ENCODE assay signal across 8 cellular contexts in genomic region chr5:141877478-141878185, GRCh38. TPM values are rescaled to one million over a fixed set of nuclear protein-coding genes. Genes with fewer than 3 reads are reported as not detected.
DNase-seq lines count a peak whose midpoint lies in the region; ATAC-seq and TF ChIP-seq lines count a peak whose summit lies in the region.

No MANE protein-coding gene starts in this region.

- H3K4me1 ChIP-seq in esophagus (ENCODE audit: control insufficient read depth in 2 of 2, insufficient read depth in 2 of 2, low read length in 1 of 2): peaks cover 4 to 17% of the 10 kb centered on the region in 2 donors
- peaks cover 12% of the 10 kb centered on the region for H3K4me1 ChIP-seq in ovary (ENCODE audit: insufficient read depth)

- peak overlapping the region; percentile 78 to 80 for H3K4me3 ChIP-seq in esophagus (ENCODE audit: low read depth in 1 of 2, low read length in 2 of 2)
- H3K4me3 ChIP-seq in ovary: peak overlapping the region; percentile 43

- H3K9me3 ChIP-seq in esophagus (ENCODE audit: control insufficient read depth in 2 of 2, insufficient read depth in 1 of 2, low read depth in 1 of 2, low read length in 1 of 2) (no peaks in the 10 kb centered on the region), ovary (no peaks in the 10 kb centered on the region)

- CTCF ChIA-PET in activated CD8-positive, alpha-beta T cell treated with anti-CD3 and anti-CD28 coated beads for 36 hours (lab: Charles Lee): interaction anchor here (0.8 to 10.5 kb wide), 23 partner anchors 12 to 213 kb away, joined by 3 to 205 read pairs (median 12); partner anchors contain the start of genes DELE1 and PCDH12

- H3K36me3 Mint-ChIP-seq in activated CD8-positive, alpha-beta T cell treated with anti-CD3 and anti-CD28 coated beads for 36 hours (ENCODE audit: low read depth): no peaks in the 10 kb centered on the region

- 1% methylated on average over 37 to 55 of the region's 55 CpGs for WGBS in esophagus, 2 donors
- WGBS in ovary, 3 donors: 1% methylated on average over 40 to 55 of the region's 55 CpGs

- TF ChIP-seq EP300 in ovary (IDR thresholded peaks at IDR 0.05): no peak

- H3K27me3 Mint-ChIP-seq in activated CD8-positive, alpha-beta T cell treated with anti-CD3 and anti-CD28 coated beads for 36 hours: peaks cover 71% of the 10 kb centered on the region

- no peak for ATAC-seq in activated CD8-positive, alpha-beta T cell treated with anti-CD3 and anti-CD28 coated beads for 36 hours
- ATAC-seq in HG03280 (IDR thresholded peaks at IDR 0.05; ENCODE audit: unreplicated experiment): no peak

- DNase-seq in NCI-H2171 treated with DMSO at 0.1 percent for 48 hours (lab: John Stamatoyannopoulos, UW) (peak; percentile 12), NCI-H2171 (lab: John Stamatoyannopoulos, UW) (no peak), ovary (no peak), EL (no peak), NAMALWA (ENCODE audit: low spot score) (no peak)
- peak; percentile 43 for DNase-seq in activated CD8-positive, alpha-beta T cell treated with anti-CD3 and anti-CD28 coated beads for 36 hours

- H3K9me3 Mint-ChIP-seq in activated CD8-positive, alpha-beta T cell treated with anti-CD3 and anti-CD28 coated beads for 36 hours: no peaks in the 10 kb centered on the region

- H3K4me3 Mint-ChIP-seq in activated CD8-positive, alpha-beta T cell treated with anti-CD3 and anti-CD28 coated beads for 36 hours: peak overlapping the region; percentile 38

- intact Hi-C loops in activated CD8-positive, alpha-beta T cell treated with anti-CD3 and anti-CD28 coated beads for 36 hours (cut with micrococcal nuclease): loop anchor here (2.0 kb wide), 2 partner anchors 175 to 185 kb away; no protein-coding TSS in a partner anchor
- intact Hi-C loops in ovary (cut with DNase I): loop anchor here in 3 of 4 donors (2.0 to 5.0 kb wide), 3 partner anchors 55 to 185 kb away; no protein-coding TSS in a partner anchor

- H3K27me3 ChIP-seq in esophagus (ENCODE audit: control insufficient read depth in 1 of 2, insufficient read depth in 2 of 2, low read length in 2 of 2) (peaks cover 1 to 9% of the 10 kb centered on the region in 2 donors), ovary (peaks cover 2% of the 10 kb centered on the region)

- no peak overlapping the region for H3K27ac Mint-ChIP-seq in activated CD8-positive, alpha-beta T cell treated with anti-CD3 and anti-CD28 coated beads for 36 hours

- no peak for TF ChIP-seq CTCF in activated CD8-positive, alpha-beta T cell treated with anti-CD3 and anti-CD28 coated beads for 36 hours (IDR thresholded peaks at IDR 0.05)
- no peak for TF ChIP-seq CTCF in ovary (IDR thresholded peaks at IDR 0.05)

- POLR2A ChIA-PET in activated CD8-positive, alpha-beta T cell treated with anti-CD3 and anti-CD28 coated beads for 36 hours (lab: Charles Lee): interaction anchor here (0.5 to 1.6 kb wide), 5 partner anchors 49 to 176 kb away, joined by 3 to 6 read pairs (median 3); partner anchors contain the start of gene RNF14

- TF ChIP-seq POLR2A in ovary (IDR thresholded peaks at IDR 0.05): no peak

- H3K27ac ChIP-seq in esophagus (ENCODE audit: low read depth in 2 of 2, low read length in 1 of 2) (peak overlapping the region; percentile 82 to 94), ovary (no peak overlapping the region)

- no peaks in the 10 kb centered on the region for H3K36me3 ChIP-seq in esophagus (ENCODE audit: control insufficient read depth in 2 of 2, insufficient read depth in 2 of 2, low read length in 1 of 2)
- no peaks in the 10 kb centered on the region for H3K36me3 ChIP-seq in ovary

- H3K4me1 Mint-ChIP-seq in activated CD8-positive, alpha-beta T cell treated with anti-CD3 and anti-CD28 coated beads for 36 hours (ENCODE audit: low read depth): peaks cover 15% of the 10 kb centered on the region

RNA-seq across cellular contexts. Expression of gene PCDH1, which starts 0.6 kb away (rescaled TPM):
- total RNA-seq in activated CD8-positive, alpha-beta T cell treated with anti-CD3 and anti-CD28 coated beads for 36 hours: under 1 TPM in 1 of 2 experiments, not detected in 1; 0.87 TPM
- polyA plus RNA-seq in esophagus (10 to 100 TPM; 36.4 to 42.6 TPM), ovary (1 to 10 TPM; 4.1 to 7.0 TPM)
- total RNA-seq in ovary: 10 to 100 TPM in 2 of 7 donors, 1 to 10 TPM in 5; 3.2 to 13.8 (median 8.8) TPM

RNA-seq across cellular contexts. Expression of gene DELE1, which starts 46.0 kb away (rescaled TPM):
- total RNA-seq in activated CD8-positive, alpha-beta T cell treated with anti-CD3 and anti-CD28 coated beads for 36 hours: 10 to 100 TPM; 50.1 to 57.4 TPM
- polyA plus RNA-seq in esophagus: 10 to 100 TPM; 30.4 to 30.5 TPM
- total RNA-seq in ovary: 10 to 100 TPM; 42.1 to 69.8 (median 52.9) TPM
- polyA plus RNA-seq in ovary: 10 to 100 TPM; 39.0 to 43.4 TPM

Comparison
In these comparisons a context has a peak if more than half of its experiments do, and no peak if none do; other contexts are left out.
1. DNase-seq: peak in NCI-H2171 treated with DMSO at 0.1 percent for 48 hours (single experiment) and activated CD8-positive, alpha-beta T cell treated with anti-CD3 and anti-CD28 coated beads for 36 hours (single experiment); none in NCI-H2171 (single experiment), ovary (0 of 5), EL (single experiment) and NAMALWA (single experiment).
2. H3K27ac ChIP-seq: peak in esophagus (2 of 2); none in ovary (0 of 2).